Comparison of ENCODE assay signal across 13 cellular contexts in genomic region chr6:90083891-90084290, GRCh38.
DNase-seq lines count a peak whose midpoint lies in the region; ATAC-seq, FAIRE-seq and TF ChIP-seq lines count a peak whose summit lies in the region.
"Had no signal": no experiment of that assay in that cellular context is flagged by ENCODE, and none has a peak within 500 bp of the region (broad histone marks: within the 10 kb centered on the region; RNA-seq: fewer than 3 reads in every experiment).

No MANE protein-coding gene starts in this region.

- H3K9ac ChIP-seq in OCI-LY1 (ENCODE audit: low read length) (no peak overlapping the region), K562 (ENCODE audit: insufficient read depth in 1 of 2, low read depth in 2 of 2, low read length in 2 of 2) (no peak overlapping the region)

- H3K9me3 ChIP-seq in OCI-LY1 (ENCODE audit: low read length), result no peaks in the 10 kb centered on the region
- no peaks in the 10 kb centered on the region for H3K9me3 ChIP-seq in K562 (replicated peaks; ENCODE audit: control insufficient read depth, insufficient read depth, low read depth, low read length)
- no peaks in the 10 kb centered on the region for H3K9me3 ChIP-seq in ovary

- no peak overlapping the region for H2AFZ ChIP-seq in OCI-LY1 (ENCODE audit: low read length)
- peak overlapping the region; percentile 2; the same call in 1 of the 2 replicates for H2AFZ ChIP-seq in K562 (ENCODE audit: low read depth, low read length)

- H3K4me1 ChIP-seq in OCI-LY1 (ENCODE audit: insufficient read depth, low read length, severe bottlenecking) (peaks cover 72% of the 10 kb centered on the region), K562 (replicated peaks in 1 of 2; ENCODE audit: control insufficient read depth in 2 of 2, insufficient read depth in 2 of 2, low read length in 2 of 2) (peaks cover 0 to 17% of the 10 kb centered on the region in 2 experiments; a peak in 4 of 5 replicates), ovary (ENCODE audit: insufficient read depth) (no peaks in the 10 kb centered on the region)

- TF ChIP-seq CTCF in GM10266 (IDR thresholded peaks at IDR 0.05; ENCODE audit: control insufficient read depth, insufficient read depth, low read depth, missing control alignments) (no peak), OCI-LY1 (IDR thresholded peaks at IDR 0.05; ENCODE audit: low read length) (no peak), K562 (IDR thresholded peaks at IDR 0.05 in 2 of 3, conservative IDR thresholded peaks at IDR 0.05 in 1 of 3; ENCODE audit: insufficient read depth in 2 of 3, low read depth in 1 of 3, low read length in 3 of 3) (no peak), ovary (IDR thresholded peaks at IDR 0.05) (no peak)

- H3K79me2 ChIP-seq in OCI-LY1 (ENCODE audit: insufficient read depth, low read length) (peaks cover 57% of the 10 kb centered on the region), K562 (ENCODE audit: control insufficient read depth, insufficient read depth, low read length) (no peaks in the 10 kb centered on the region)

- 0 out of 2 replicates have a peak, but pooled peaks cover 5% of the 10 kb centered on the region for H3F3A ChIP-seq in OCI-LY1 (ENCODE audit: insufficient read depth, low read length)

- 0 out of 4 replicates have a peak, but pooled peaks of 1 of the 2 experiments have one; percentile 1 for TF ChIP-seq RAD21 in K562 (CRISPR knock-in tag; conservative IDR thresholded peaks at IDR 0.05 in 1 of 2, IDR thresholded peaks at IDR 0.05 in 1 of 2)

- H3K4me2 ChIP-seq in OCI-LY1 (ENCODE audit: low read length) (peak overlapping the region; percentile 28), K562 (ENCODE audit: insufficient read depth, low read length) (peak overlapping the region; percentile 15; the same call in 1 of the 2 replicates)

- TF ChIP-seq EP300 in K562 (IDR thresholded peaks at IDR 0.05; ENCODE audit: low read length) (peak; percentile 25; the same call in 1 of the 2 replicates), ovary (IDR thresholded peaks at IDR 0.05) (no peak)

- peaks cover 61% of the 10 kb centered on the region for H3K36me3 ChIP-seq in OCI-LY1 (ENCODE audit: insufficient read depth, low read length)
- H3K36me3 ChIP-seq in K562 (ENCODE audit: control insufficient read depth, insufficient read depth, low read length), result no peaks in the 10 kb centered on the region
- no peaks in the 10 kb centered on the region for H3K36me3 ChIP-seq in ovary

- POLR2A ChIA-PET in K562 (lab: Yijun Ruan, JAX), result interaction anchor here (0.7 kb wide), 1 partner anchor 41 kb away, joined by 3 read pairs; no protein-coding TSS in a partner anchor

- H3K9me2 ChIP-seq in OCI-LY1 (ENCODE audit: low read depth, low read length), result no peaks in the 10 kb centered on the region

- H3K4me3 ChIP-seq in OCI-LY1 (ENCODE audit: low read depth, low read length, poor library complexity, severe bottlenecking), result no peak overlapping the region
- no peak overlapping the region for H3K4me3 ChIP-seq in K562
- no peak overlapping the region for H3K4me3 ChIP-seq in ovary

- intact Hi-C loops in K562 (cut with micrococcal nuclease), result no loop called here
- intact Hi-C loops in left colon (cut with DNase I, micrococcal nuclease), result no loop called here
- intact Hi-C loops in ovary (cut with DNase I), result no loop called here

- H4K20me1 ChIP-seq in OCI-LY1 (ENCODE audit: insufficient read depth, low read length) (0 out of 2 replicates have a peak, but pooled peaks cover 3% of the 10 kb centered on the region), K562 (replicated peaks; ENCODE audit: control insufficient read depth, insufficient read depth, low read length) (no peaks in the 10 kb centered on the region)

- TF ChIP-seq POLR2A in K562 (conservative IDR thresholded peaks at IDR 0.05) (no peak), ovary (IDR thresholded peaks at IDR 0.05) (no peak)

- CTCF ChIA-PET in K562 (lab: Yijun Ruan, JAX; ENCODE audit: low intra/inter-chr PET ratio), result no interaction called here

- DNase-seq in GM10266 (ENCODE audit: extremely low spot score), result peak; percentile 14
- peak; percentile 38 to 64 (median 52) for DNase-seq in K562 (ENCODE audit: extremely low read depth in 1 of 4, low spot score in 3 of 4)
- DNase-seq in left colon, result no peak
- no peak for DNase-seq in NCI-H510A (lab: John Stamatoyannopoulos, UW)
- DNase-seq in GM19239 (ENCODE audit: insufficient read length, low spot score), result no peak
- DNase-seq in ovary, result no peak
- DNase-seq: nephron progenitor cell had no signal

- no TSS peak for BruUV-seq in K562 (replicated peaks; lab: Mats Ljungman, UMichigan)

- FAIRE-seq in K562 (lab: Jason Lieb, UNC), result no peak
- no peak for FAIRE-seq in GM19239 (lab: Jason Lieb, UNC)
- FAIRE-seq: D721Med, HTR-8/SVneo had no signal

- ATAC-seq in GM21825 (IDR thresholded peaks at IDR 0.05; ENCODE audit: unreplicated experiment) (peak; percentile 57), K562 (peak; percentile 88), left colon (no peak)

- H3K27ac ChIP-seq in OCI-LY1 (ENCODE audit: low read depth, low read length, poor library complexity, severe bottlenecking), result peak overlapping the region; percentile 71
- no peak overlapping the region for H3K27ac ChIP-seq in K562 (ENCODE audit: extremely low read depth, low read depth, low read length)
- H3K27ac ChIP-seq in ovary, result no peak overlapping the region
- H3K27ac ChIP-seq: epithelial cell of prostate, VCaP had no signal

- 7% methylated on average over 3 of the region's 4 CpGs for WGBS in K562 (ENCODE audit: insufficient coverage, low coverage, missing lambda C conversion rate)
- 83 to 93% (median 93%) methylated on average over 4 of the region's 4 CpGs for WGBS in ovary, 3 donors

- in situ Hi-C loops in K562 (cut with MboI), result no loop called here

- no peaks in the 10 kb centered on the region for H3K9me1 ChIP-seq in K562 (ENCODE audit: control insufficient read depth, insufficient read depth, low read length)

- H3K27me3 ChIP-seq in OCI-LY1 (ENCODE audit: insufficient read depth, low read length), result no peaks in the 10 kb centered on the region
- no peaks in the 10 kb centered on the region for H3K27me3 ChIP-seq in K562 (ENCODE audit: control insufficient read depth in 2 of 2, insufficient read depth in 2 of 2, low read length in 2 of 2)
- H3K27me3 ChIP-seq in ovary, result no peaks in the 10 kb centered on the region

TF ChIP-seq in K562, 482 proteins besides CTCF, POLR2A, EP300 and RAD21 (continues in another document):
- TF ChIP-seq ADNP (tag; IDR thresholded peaks at IDR 0.05) (peak; percentile 24; the same call in 1 of the 2 replicates), ZNF764 (CRISPR knock-in tag; IDR thresholded peaks at IDR 0.05; ENCODE audit: low read depth) (no peak), ZNF583 (CRISPR knock-in tag; IDR thresholded peaks at IDR 0.05) (no peak), MAZ (CRISPR knock-in tag; conservative IDR thresholded peaks at IDR 0.05 in 1 of 2, IDR thresholded peaks at IDR 0.05 in 1 of 2) (peak in 1 of 2 experiments; percentile 58; a peak in 2 of 4 replicates), ZKSCAN8 (CRISPR knock-in tag; IDR thresholded peaks at IDR 0.05) (peak; percentile 77; the same call in 1 of the 2 replicates), KLF1 (tag; IDR thresholded peaks at IDR 0.05) (no peak), TEAD2 (tag; IDR thresholded peaks at IDR 0.05) (no peak), MAFF (IDR thresholded peaks at IDR 0.05; ENCODE audit: low read length) (no peak), ARID1B (IDR thresholded peaks at IDR 0.05) (peak; percentile 40; the same call in 1 of the 2 replicates), BDP1 (IDR thresholded peaks at IDR 0.05; ENCODE audit: insufficient read depth, insufficient read length) (no peak), CBX5 (IDR thresholded peaks at IDR 0.05; ENCODE audit: borderline replicate concordance, low read depth) (no peak), KLF16 (IDR thresholded peaks at IDR 0.05) (peak; percentile 44; the same call in 1 of the 2 replicates), TEAD4 (IDR thresholded peaks at IDR 0.05; ENCODE audit: low read length) (peak; percentile 22; the same call in 1 of the 2 replicates), TEAD4 (CRISPR knock-in tag; IDR thresholded peaks at IDR 0.05; ENCODE audit: borderline replicate concordance) (no peak)
- TF ChIP-seq, protein P1, sequence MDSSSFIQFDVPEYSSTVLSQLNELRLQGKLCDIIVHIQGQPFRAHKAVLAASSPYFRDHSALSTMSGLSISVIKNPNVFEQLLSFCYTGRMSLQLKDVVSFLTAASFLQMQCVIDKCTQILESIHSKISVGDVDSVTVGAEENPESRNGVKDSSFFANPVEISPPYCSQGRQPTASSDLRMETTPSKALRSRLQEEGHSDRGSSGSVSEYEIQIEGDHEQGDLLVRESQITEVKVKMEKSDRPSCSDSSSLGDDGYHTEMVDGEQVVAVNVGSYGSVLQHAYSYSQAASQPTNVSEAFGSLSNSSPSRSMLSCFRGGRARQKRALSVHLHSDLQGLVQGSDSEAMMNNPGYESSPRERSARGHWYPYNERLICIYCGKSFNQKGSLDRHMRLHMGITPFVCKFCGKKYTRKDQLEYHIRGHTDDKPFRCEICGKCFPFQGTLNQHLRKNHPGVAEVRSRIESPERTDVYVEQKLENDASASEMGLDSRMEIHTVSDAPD (CRISPR knock-in tag; IDR thresholded peaks at IDR 0.05), result no peak
- TF ChIP-seq, protein P2, sequence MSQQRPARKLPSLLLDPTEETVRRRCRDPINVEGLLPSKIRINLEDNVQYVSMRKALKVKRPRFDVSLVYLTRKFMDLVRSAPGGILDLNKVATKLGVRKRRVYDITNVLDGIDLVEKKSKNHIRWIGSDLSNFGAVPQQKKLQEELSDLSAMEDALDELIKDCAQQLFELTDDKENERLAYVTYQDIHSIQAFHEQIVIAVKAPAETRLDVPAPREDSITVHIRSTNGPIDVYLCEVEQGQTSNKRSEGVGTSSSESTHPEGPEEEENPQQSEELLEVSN (IDR thresholded peaks at IDR 0.05; ENCODE audit: borderline replicate concordance in 1 of 2, extremely low read depth in 1 of 2, insufficient read depth in 1 of 2, insufficient read length in 1 of 2, low read depth in 1 of 2, low read length in 1 of 2, poor library complexity in 1 of 2, severe bottlenecking in 1 of 2), result no peak
- TF ChIP-seq, protein P3, sequence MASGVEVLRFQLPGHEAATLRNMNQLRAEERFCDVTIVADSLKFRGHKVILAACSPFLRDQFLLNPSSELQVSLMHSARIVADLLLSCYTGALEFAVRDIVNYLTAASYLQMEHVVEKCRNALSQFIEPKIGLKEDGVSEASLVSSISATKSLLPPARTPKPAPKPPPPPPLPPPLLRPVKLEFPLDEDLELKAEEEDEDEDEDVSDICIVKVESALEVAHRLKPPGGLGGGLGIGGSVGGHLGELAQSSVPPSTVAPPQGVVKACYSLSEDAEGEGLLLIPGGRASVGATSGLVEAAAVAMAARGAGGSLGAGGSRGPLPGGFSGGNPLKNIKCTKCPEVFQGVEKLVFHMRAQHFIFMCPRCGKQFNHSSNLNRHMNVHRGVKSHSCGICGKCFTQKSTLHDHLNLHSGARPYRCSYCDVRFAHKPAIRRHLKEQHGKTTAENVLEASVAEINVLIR (CRISPR knock-in tag; IDR thresholded peaks at IDR 0.05), result no peak

Comparison
In these comparisons a context has a peak if more than half of its experiments do, and no peak if none do; other contexts are left out.
1. DNase-seq: peak in GM10266 (single experiment) and K562 (4 of 4); none in left colon (0 of 2), NCI-H510A (single experiment), GM19239 (single experiment) and ovary (0 of 5).